In genomic region chr22:37218399-37218770, GRCh38 we compare ENCODE assay signal across 14 cellular contexts. TPM values are rescaled to one million over a fixed set of nuclear protein-coding genes. Genes with fewer than 3 reads are reported as not detected.
DNase-seq lines count a peak whose midpoint lies in the region; ATAC-seq and TF ChIP-seq lines count a peak whose summit lies in the region.
"Had no signal": no experiment of that assay in that cellular context is flagged by ENCODE, and none has a peak within 500 bp of the region (broad histone marks: within the 10 kb centered on the region; RNA-seq: fewer than 3 reads in every experiment).

No MANE protein-coding gene starts in this region.

- peak overlapping the region; percentile 77 for H3K27ac ChIP-seq in naive thymus-derived CD4-positive, alpha-beta T cell (ENCODE audit: low read depth, low read length)
- H3K27ac ChIP-seq in RWPE1 = no peak overlapping the region

- peaks cover 56 to 71% of the 10 kb centered on the region in 2 donors for H3K4me1 ChIP-seq in naive thymus-derived CD4-positive, alpha-beta T cell (ENCODE audit: control insufficient read depth in 2 of 2, insufficient read depth in 2 of 2, low read length in 2 of 2)

- intact Hi-C loops in naive thymus-derived CD4-positive, alpha-beta T cell (cut with micrococcal nuclease) = no loop called here

- ATAC-seq in GM21528 (IDR thresholded peaks at IDR 0.05; ENCODE audit: low FRiP score, unreplicated experiment) (peak; percentile 20), GM18505 (IDR thresholded peaks at IDR 0.05; ENCODE audit: unreplicated experiment) (no peak)
- no peak for ATAC-seq in naive thymus-derived CD4-positive, alpha-beta T cell
- ATAC-seq: left lobe of liver had no signal

- H3K9me3 Mint-ChIP-seq in naive thymus-derived CD4-positive, alpha-beta T cell = peaks cover 0 to 8% (median 2%) of the 10 kb centered on the region in 11 donors

- TF ChIP-seq POLR2A in GM18505 (IDR thresholded peaks at IDR 0.05; ENCODE audit: borderline replicate concordance, extremely low read depth, insufficient read depth, insufficient read length) = no peak

- no peaks in the 10 kb centered on the region for H3K9me3 ChIP-seq in naive thymus-derived CD4-positive, alpha-beta T cell (ENCODE audit: control insufficient read depth in 2 of 3, low read length in 3 of 3)

- no peaks in the 10 kb centered on the region for H3K27me3 ChIP-seq in naive thymus-derived CD4-positive, alpha-beta T cell (ENCODE audit: control insufficient read depth in 2 of 2, insufficient read depth in 2 of 2, low read length in 2 of 2)

- no peaks in the 10 kb centered on the region for H3K27me3 Mint-ChIP-seq in naive thymus-derived CD4-positive, alpha-beta T cell

- TF ChIP-seq CTCF in RWPE1 (conservative IDR thresholded peaks at IDR 0.05; ENCODE audit: low read depth) = no peak

- peaks cover 3 to 48% (median 29%) of the 10 kb centered on the region in 5 donors for H3K36me3 Mint-ChIP-seq in naive thymus-derived CD4-positive, alpha-beta T cell

- CTCF ChIA-PET in naive thymus-derived CD4-positive, alpha-beta T cell (lab: Charles Lee) = interaction anchor here (1.3 to 6.6 kb wide), 7 partner anchors 11 to 50 kb away, joined by 4 to 49 read pairs (median 15); partner anchors contain the start of gene RAC2
- CTCF ChIA-PET in RWPE1 (lab: Yijun Ruan, JAX) = no interaction called here

- peak overlapping the region; percentile 89 to 99 (median 95) for H3K27ac Mint-ChIP-seq in naive thymus-derived CD4-positive, alpha-beta T cell

- H3K36me3 ChIP-seq in naive thymus-derived CD4-positive, alpha-beta T cell (ENCODE audit: control insufficient read depth in 2 of 3, insufficient read depth in 3 of 3, low read length in 3 of 3) = peaks cover 0 to 15% (median 2%) of the 10 kb centered on the region in 3 experiments

- POLR2A ChIA-PET in naive thymus-derived CD4-positive, alpha-beta T cell (lab: Charles Lee) = interaction anchor here (0.6 to 22.1 kb wide), 7 partner anchors 14 to 442 kb away, joined by 3 to 335 read pairs (median 13); partner anchors contain the start of genes IFT27 and RAC2
- POLR2A ChIA-PET in RWPE1 (lab: Yijun Ruan, JAX; ENCODE audit: low non-redundant PET) = no interaction called here

- peaks cover 61 to 99% (median 91%) of the 10 kb centered on the region in 7 donors for H3K4me1 Mint-ChIP-seq in naive thymus-derived CD4-positive, alpha-beta T cell

- peak; percentile 34 for DNase-seq in activated CD4-positive, alpha-beta T cell treated with anti-CD3 and anti-CD28 coated beads for 1 hour
- no peak for DNase-seq in activated CD4-positive, alpha-beta T cell treated with anti-CD3 and anti-CD28 coated beads, Interleukin-2, amount 50 U/mL, for 4 hours
- DNase-seq in RPMI8226 = peak; percentile 63
- no peak for DNase-seq in naive thymus-derived CD4-positive, alpha-beta T cell
- DNase-seq in RWPE1 (ENCODE audit: low spot score) = no peak
- no peak for DNase-seq in RKO (ENCODE audit: low spot score)

- peak overlapping the region; percentile 74 to 92 (median 83) for H3K4me3 Mint-ChIP-seq in naive thymus-derived CD4-positive, alpha-beta T cell

- peak overlapping the region; percentile 35 for H3K4me3 ChIP-seq in naive thymus-derived CD4-positive, alpha-beta T cell (ENCODE audit: low read length)
- H3K4me3 ChIP-seq: skin epidermis had no signal

RNA-seq across cellular contexts. Expression of gene SSTR3, which starts 6.1 kb away (rescaled TPM):
- 10 to 100 TPM in 2 of 5 experiments, 1 to 10 TPM in 3; 3.9 to 30.4 (median 6.4) TPM for total RNA-seq in naive thymus-derived CD4-positive, alpha-beta T cell
- 1 to 10 TPM; 5.8 to 9.5 TPM for polyA plus RNA-seq in naive thymus-derived CD4-positive, alpha-beta T cell
- total RNA-seq: A172, epithelial cell of proximal tubule, left lobe of liver, ureter had no signal
- polyA plus RNA-seq: neural cell had no signal

RNA-seq across cellular contexts. Expression of gene RAC2, which starts 25.7 kb away (rescaled TPM):
- 100 to 1,000 TPM; 263 to 886 (median 301) TPM for total RNA-seq in naive thymus-derived CD4-positive, alpha-beta T cell
- 100 to 1,000 TPM; 838 to 852 TPM for polyA plus RNA-seq in naive thymus-derived CD4-positive, alpha-beta T cell
- polyA plus RNA-seq: neural cell had no signal

RNA-seq across cellular contexts. Expression of gene C1QTNF6, which starts 30.3 kb away (rescaled TPM):
- 10 to 100 TPM; 12.4 to 27.6 (median 20.2) TPM for total RNA-seq in naive thymus-derived CD4-positive, alpha-beta T cell
- 1 to 10 TPM; 1.1 to 2.4 TPM for polyA plus RNA-seq in naive thymus-derived CD4-positive, alpha-beta T cell

Comparison
In these comparisons a context has a peak if more than half of its experiments do, and no peak if none do; other contexts are left out.
1. DNase-seq: peak in activated CD4-positive, alpha-beta T cell treated with anti-CD3 and anti-CD28 coated beads for 1 hour (single experiment) and RPMI8226 (single experiment); none in activated CD4-positive, alpha-beta T cell treated with anti-CD3 and anti-CD28 coated beads, Interleukin-2, amount 50 U/mL, for 4 hours (0 of 2), naive thymus-derived CD4-positive, alpha-beta T cell (0 of 9), RWPE1 (single experiment) and RKO (single experiment).